Comparison of ENCODE assay signal across 18 cellular contexts in genomic region chr10:6465437-6465836, GRCh38.
A peak's percentile ranks its signal among the peaks of the same experiment; 100 is the strongest.
DNase-seq lines count a peak whose midpoint lies in the region; ATAC-seq and TF ChIP-seq lines count a peak whose summit lies in the region.
"Had no signal": no experiment of that assay in that cellular context is flagged by ENCODE, and none has a peak within 500 bp of the region (broad histone marks: within the 10 kb centered on the region; RNA-seq: fewer than 3 reads in every experiment).

No MANE protein-coding gene starts in this region.

- peak overlapping the region; percentile 54 for H3K27ac Mint-ChIP-seq in activated CD4-positive, alpha-beta T cell treated with anti-CD3 and anti-CD28 coated beads, Interleukin-2, amount 10 ng/mL, durations not matched to agents 24 days and 14 days
- peak overlapping the region; percentile 18 for H3K27ac Mint-ChIP-seq in activated T-helper 2 cell treated with anti-CD3 and anti-CD28 coated beads, Interferon-gamma antibody, Interleukin-2, Interleukin-4, amounts not matched to agents 10 μg/mL and 5 μg/mL and 100 μg/mL, durations not matched to agents 14 hours and 24 hours and 36 hours
- H3K27ac Mint-ChIP-seq in nephron: peak overlapping the region; percentile 70 to 98 (median 85)
- H3K27ac Mint-ChIP-seq: activated naive CD4-positive, alpha-beta T cell treated with anti-CD3 and anti-CD28 coated beads, Interleukin-2, amount 50 U/mL, for 72 hours had no signal

- in situ Hi-C loops in GM13977 (cut with MboI; ENCODE audit: low pct_unique_long_range_greater_than_20kb, low sequenced_read_pairs, unreplicated experiment): no loop called here

- TF ChIP-seq CTCF in nephron (IDR thresholded peaks at IDR 0.05; ENCODE audit: unreplicated experiment in 3 of 3): no peak
- TF ChIP-seq CTCF in GM13977 (IDR thresholded peaks at IDR 0.05; ENCODE audit: extremely low read depth, insufficient read depth, missing control alignments): no peak

- H3K4me3 Mint-ChIP-seq in activated CD4-positive, alpha-beta T cell treated with anti-CD3 and anti-CD28 coated beads, Interleukin-2, amount 10 ng/mL, durations not matched to agents 24 days and 14 days: peak overlapping the region; percentile 31
- no peak overlapping the region for H3K4me3 Mint-ChIP-seq in activated T-helper 2 cell treated with anti-CD3 and anti-CD28 coated beads, Interferon-gamma antibody, Interleukin-2, Interleukin-4, amounts not matched to agents 10 μg/mL and 5 μg/mL and 100 μg/mL, durations not matched to agents 14 hours and 24 hours and 36 hours (ENCODE audit: low read depth)
- H3K4me3 Mint-ChIP-seq in nephron: peak overlapping the region in 2 of 3 experiments; percentile 7 to 40
- H3K4me3 Mint-ChIP-seq: activated T-cell treated with anti-CD3 and anti-CD28 coated beads, Interleukin-2, amount 50 U/mL, for 4 hours; CD4-positive, alpha-beta memory T cell had no signal

- H3K27me3 Mint-ChIP-seq in activated CD4-positive, alpha-beta T cell treated with anti-CD3 and anti-CD28 coated beads, Interleukin-2, amount 10 ng/mL, durations not matched to agents 24 days and 14 days: no peaks in the 10 kb centered on the region
- no peaks in the 10 kb centered on the region for H3K27me3 Mint-ChIP-seq in activated T-helper 2 cell treated with anti-CD3 and anti-CD28 coated beads, Interferon-gamma antibody, Interleukin-2, Interleukin-4, amounts not matched to agents 10 μg/mL and 5 μg/mL and 100 μg/mL, durations not matched to agents 14 hours and 24 hours and 36 hours (ENCODE audit: low read depth)
- no peaks in the 10 kb centered on the region for H3K27me3 Mint-ChIP-seq in nephron (ENCODE audit: low read depth)
- H3K27me3 Mint-ChIP-seq: CD4-positive, alpha-beta memory T cell had no signal

- peaks cover 22% of the 10 kb centered on the region for H3K4me1 Mint-ChIP-seq in activated CD4-positive, alpha-beta T cell treated with anti-CD3 and anti-CD28 coated beads, Interleukin-2, amount 10 ng/mL, durations not matched to agents 24 days and 14 days
- peaks cover 32% of the 10 kb centered on the region for H3K4me1 Mint-ChIP-seq in activated T-helper 2 cell treated with anti-CD3 and anti-CD28 coated beads, Interferon-gamma antibody, Interleukin-2, Interleukin-4, amounts not matched to agents 10 μg/mL and 5 μg/mL and 100 μg/mL, durations not matched to agents 14 hours and 24 hours and 36 hours (ENCODE audit: low read depth)
- peaks cover 29% of the 10 kb centered on the region for H3K4me1 Mint-ChIP-seq in nephron

- ATAC-seq in HG02678 (IDR thresholded peaks at IDR 0.05; ENCODE audit: unreplicated experiment): peak; percentile 40
- ATAC-seq in HG02623 (IDR thresholded peaks at IDR 0.05; ENCODE audit: unreplicated experiment): no peak
- ATAC-seq: lower lobe of right lung, Panc1 had no signal

- no peak for DNase-seq in activated CD4-positive, alpha-beta T cell treated with anti-CD3 and anti-CD28 coated beads, Interleukin-2, amount 10 ng/mL, durations not matched to agents 24 days and 14 days
- DNase-seq in activated CD4-positive, alpha-beta T cell treated with anti-CD3 and anti-CD28 coated beads for 4 hours: no peak
- DNase-seq in activated T-helper 2 cell treated with anti-CD3 and anti-CD28 coated beads, Interferon-gamma antibody, Interleukin-2, Interleukin-4, amounts not matched to agents 10 μg/mL and 5 μg/mL and 100 μg/mL, durations not matched to agents 14 hours and 24 hours and 36 hours (ENCODE audit: low spot score): no peak
- DNase-seq in GM13977 (ENCODE audit: low spot score): no peak
- no peak for DNase-seq in effector CD4-positive, alpha-beta T cell
- DNase-seq: activated T-cell treated with anti-CD3 and anti-CD28 coated beads, Interleukin-2, amount 50 U/mL, for 4 hours; CD4-positive, alpha-beta memory T cell; dermis blood vessel endothelial cell; GOT3; lower lobe of right lung; NCI-H1436 treated with DMSO at 0.1 percent for 48 hours; NCI-H510A treated with DMSO at 0.1 percent for 48 hours; SIG-M5 had no signal

- peaks cover 19% of the 10 kb centered on the region for H3K9me3 Mint-ChIP-seq in activated CD4-positive, alpha-beta T cell treated with anti-CD3 and anti-CD28 coated beads, Interleukin-2, amount 10 ng/mL, durations not matched to agents 24 days and 14 days
- H3K9me3 Mint-ChIP-seq in activated T-helper 2 cell treated with anti-CD3 and anti-CD28 coated beads, Interferon-gamma antibody, Interleukin-2, Interleukin-4, amounts not matched to agents 10 μg/mL and 5 μg/mL and 100 μg/mL, durations not matched to agents 14 hours and 24 hours and 36 hours: peaks cover 14% of the 10 kb centered on the region
- peaks cover 5% of the 10 kb centered on the region for H3K9me3 Mint-ChIP-seq in nephron

- intact Hi-C loops in activated CD4-positive, alpha-beta T cell treated with anti-CD3 and anti-CD28 coated beads, Interleukin-2, amount 10 ng/mL, durations not matched to agents 24 days and 14 days (cut with micrococcal nuclease): no loop called here
- intact Hi-C loops in activated T-helper 2 cell treated with anti-CD3 and anti-CD28 coated beads, Interferon-gamma antibody, Interleukin-2, Interleukin-4, amounts not matched to agents 10 μg/mL and 5 μg/mL and 100 μg/mL, durations not matched to agents 14 hours and 24 hours and 36 hours (cut with micrococcal nuclease): no loop called here

- peaks cover 85% of the 10 kb centered on the region for H3K36me3 Mint-ChIP-seq in activated CD4-positive, alpha-beta T cell treated with anti-CD3 and anti-CD28 coated beads, Interleukin-2, amount 10 ng/mL, durations not matched to agents 24 days and 14 days (ENCODE audit: low read depth)
- peaks cover 95% of the 10 kb centered on the region for H3K36me3 Mint-ChIP-seq in activated T-helper 2 cell treated with anti-CD3 and anti-CD28 coated beads, Interferon-gamma antibody, Interleukin-2, Interleukin-4, amounts not matched to agents 10 μg/mL and 5 μg/mL and 100 μg/mL, durations not matched to agents 14 hours and 24 hours and 36 hours (ENCODE audit: low read depth)
- H3K36me3 Mint-ChIP-seq in nephron (ENCODE audit: low read depth): peaks cover 25% of the 10 kb centered on the region

Comparison
In these comparisons a context has a peak if more than half of its experiments do, and no peak if none do; other contexts are left out.
1. H3K27ac Mint-ChIP-seq: peak in every context shown above with its lines; median percentile 85 in nephron; 54 in activated CD4-positive, alpha-beta T cell treated with anti-CD3 and anti-CD28 coated beads, Interleukin-2, amount 10 ng/mL, durations not matched to agents 24 days and 14 days; 18 in activated T-helper 2 cell treated with anti-CD3 and anti-CD28 coated beads, Interferon-gamma antibody, Interleukin-2, Interleukin-4, amounts not matched to agents 10 μg/mL and 5 μg/mL and 100 μg/mL, durations not matched to agents 14 hours and 24 hours and 36 hours.